ENCODE assay signal across 7 cellular contexts in genomic region chr2:203811491-203812221, GRCh38. TPM values are rescaled to one million over a fixed set of nuclear protein-coding genes. Genes with fewer than 3 reads are reported as not detected.
DNase-seq lines count a peak whose midpoint lies in the region; ATAC-seq and FAIRE-seq lines count a peak whose summit lies in the region.

No MANE protein-coding gene starts in this region.

- no peak for FAIRE-seq in urothelium cell line (lab: Jason Lieb, UNC)

- H3K27ac ChIP-seq in effector memory CD4-positive, alpha-beta T cell (ENCODE audit: insufficient read depth, low read length, poor library complexity, severe bottlenecking) = peak overlapping the region; percentile 26

- peak; percentile 96 for ATAC-seq in GM19463 (IDR thresholded peaks at IDR 0.05; ENCODE audit: unreplicated experiment)

- H3K4me1 ChIP-seq in effector memory CD4-positive, alpha-beta T cell (ENCODE audit: control insufficient read depth, insufficient read depth, low read length, poor library complexity, severe bottlenecking) = peaks cover 12% of the 10 kb centered on the region

- DNase-seq in LHCN-M2 (ENCODE audit: low read depth) (peak; percentile 98), non-pigmented ciliary epithelial cell (ENCODE audit: low read depth) (peak; percentile 80), urothelium cell line (ENCODE audit: low spot score) (peak; percentile 79), DMS79 (lab: John Stamatoyannopoulos, UW) (no peak)
- peak; percentile 68 to 73 for DNase-seq in activated CD4-positive, alpha-beta T cell treated with anti-CD3 and anti-CD28 coated beads, Interleukin-2, amount 50 U/mL, for 4 hours
- peak; percentile 27 to 33 (median 28) for DNase-seq in effector memory CD4-positive, alpha-beta T cell

- H3K9me3 ChIP-seq in effector memory CD4-positive, alpha-beta T cell (ENCODE audit: control insufficient read depth, low read length) = no peaks in the 10 kb centered on the region

- no peak overlapping the region for H3K4me3 ChIP-seq in effector memory CD4-positive, alpha-beta T cell (ENCODE audit: insufficient read depth, low read depth, low read length, poor library complexity, severe bottlenecking)

- H3K27me3 ChIP-seq in effector memory CD4-positive, alpha-beta T cell (replicated peaks; ENCODE audit: control insufficient read depth, insufficient read depth, low read length, poor library complexity, severe bottlenecking) = no peaks in the 10 kb centered on the region

- no peaks in the 10 kb centered on the region for H3K36me3 ChIP-seq in effector memory CD4-positive, alpha-beta T cell (ENCODE audit: control insufficient read depth, insufficient read depth, low read length)

RNA-seq across cellular contexts. Expression of gene CTLA4, which starts 55.9 kb away (rescaled TPM):
- total RNA-seq in LHCN-M2 (2014; rRNA removed) = not detected in 2 replicates
- 0.10 TPM for polyA plus RNA-seq in LHCN-M2 (2012)
